7 cellular contexts compared by ENCODE assay signal in genomic region chr1:17743925-17744324, GRCh38.
"Had no signal": no experiment of that assay in that cellular context is flagged by ENCODE, and none has a peak within 500 bp of the region (broad histone marks: within the 10 kb centered on the region; RNA-seq: fewer than 3 reads in every experiment).

No MANE protein-coding gene starts in this region.

- H3K4me1 ChIP-seq: HAP-1 had no signal

- H3K9me3 Mint-ChIP-seq: GM23338, HFFc6 had no signal

- H3K36me3 ChIP-seq: HAP-1 had no signal

- H3K27ac Mint-ChIP-seq: GM23338, HFFc6 had no signal

- H2AFZ ChIP-seq: GM23338 had no signal

- H3K4me2 ChIP-seq: GM23338 had no signal

- ATAC-seq: HCT116 had no signal

- H3K4me3 Mint-ChIP-seq: GM23338, HFFc6 had no signal

- H3K4me3 ChIP-seq: GM23338, HAP-1 had no signal

- DNase-seq: H7, HFFc6, IMR-90 had no signal

- H3K27ac ChIP-seq: HL-60 had no signal

- H3K9me3 ChIP-seq: HAP-1 had no signal
